1 cellular context compared by ENCODE assay signal in the genomic region with DNA sequence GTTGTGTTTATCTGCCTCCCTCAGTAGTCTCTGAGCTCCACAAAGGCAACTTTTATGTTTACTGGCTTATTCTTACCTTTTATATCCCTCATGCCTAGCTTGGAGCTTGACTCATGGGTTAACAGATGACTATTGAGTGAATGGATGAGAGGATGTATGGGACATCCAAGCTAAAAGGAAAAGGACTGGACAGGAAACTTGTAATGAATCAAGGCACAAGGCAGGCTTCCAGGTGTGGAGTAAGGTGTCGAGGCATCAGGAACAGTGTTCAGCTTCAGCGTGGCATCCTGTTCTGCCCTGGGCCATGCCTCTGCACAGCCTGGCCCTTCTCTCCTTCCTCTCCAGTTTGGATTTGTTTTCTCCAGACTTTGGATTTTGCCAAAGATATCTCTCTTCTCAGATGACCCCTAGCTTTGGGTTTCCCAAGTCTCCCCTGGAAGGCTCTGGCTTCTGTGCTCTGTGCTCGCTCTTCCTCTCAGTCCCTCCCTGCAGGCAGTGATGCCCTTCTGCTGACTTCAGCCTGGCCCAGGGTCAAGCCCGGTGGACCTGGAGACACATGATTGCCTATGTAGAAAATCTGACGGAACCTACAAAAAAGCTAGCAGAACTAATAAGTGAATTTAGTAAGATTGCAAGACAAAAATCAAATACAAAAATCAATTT.
TF ChIP-seq lines count a peak whose summit lies in the region.

No MANE protein-coding gene starts in this region.

TF ChIP-seq in H1, 55 proteins besides CTCF, POLR2A, EP300 and RAD21:
- TF ChIP-seq BCL11A (IDR thresholded peaks at IDR 0.05; ENCODE audit: low read depth in 2 of 2, low read length in 2 of 2) = no peak
- no peak for TF ChIP-seq ATF3 (IDR thresholded peaks at IDR 0.05; ENCODE audit: insufficient read depth, low read depth, low read length)
- no peak for TF ChIP-seq PHF8 (conservative IDR thresholded peaks at IDR 0.05; ENCODE audit: low read depth, low read length)
- TF ChIP-seq JUND (IDR thresholded peaks at IDR 0.05; ENCODE audit: low read length) = no peak
- TF ChIP-seq SRF (IDR thresholded peaks at IDR 0.05; ENCODE audit: low read depth, low read length) = no peak
- no peak for TF ChIP-seq CREB1 (IDR thresholded peaks at IDR 0.05)
- TF ChIP-seq SIRT6 (IDR thresholded peaks at IDR 0.05; ENCODE audit: low read length) = no peak
- TF ChIP-seq RXRA (IDR thresholded peaks at IDR 0.05; ENCODE audit: insufficient read depth, low read depth, low read length) = no peak
- TF ChIP-seq, protein P1, sequence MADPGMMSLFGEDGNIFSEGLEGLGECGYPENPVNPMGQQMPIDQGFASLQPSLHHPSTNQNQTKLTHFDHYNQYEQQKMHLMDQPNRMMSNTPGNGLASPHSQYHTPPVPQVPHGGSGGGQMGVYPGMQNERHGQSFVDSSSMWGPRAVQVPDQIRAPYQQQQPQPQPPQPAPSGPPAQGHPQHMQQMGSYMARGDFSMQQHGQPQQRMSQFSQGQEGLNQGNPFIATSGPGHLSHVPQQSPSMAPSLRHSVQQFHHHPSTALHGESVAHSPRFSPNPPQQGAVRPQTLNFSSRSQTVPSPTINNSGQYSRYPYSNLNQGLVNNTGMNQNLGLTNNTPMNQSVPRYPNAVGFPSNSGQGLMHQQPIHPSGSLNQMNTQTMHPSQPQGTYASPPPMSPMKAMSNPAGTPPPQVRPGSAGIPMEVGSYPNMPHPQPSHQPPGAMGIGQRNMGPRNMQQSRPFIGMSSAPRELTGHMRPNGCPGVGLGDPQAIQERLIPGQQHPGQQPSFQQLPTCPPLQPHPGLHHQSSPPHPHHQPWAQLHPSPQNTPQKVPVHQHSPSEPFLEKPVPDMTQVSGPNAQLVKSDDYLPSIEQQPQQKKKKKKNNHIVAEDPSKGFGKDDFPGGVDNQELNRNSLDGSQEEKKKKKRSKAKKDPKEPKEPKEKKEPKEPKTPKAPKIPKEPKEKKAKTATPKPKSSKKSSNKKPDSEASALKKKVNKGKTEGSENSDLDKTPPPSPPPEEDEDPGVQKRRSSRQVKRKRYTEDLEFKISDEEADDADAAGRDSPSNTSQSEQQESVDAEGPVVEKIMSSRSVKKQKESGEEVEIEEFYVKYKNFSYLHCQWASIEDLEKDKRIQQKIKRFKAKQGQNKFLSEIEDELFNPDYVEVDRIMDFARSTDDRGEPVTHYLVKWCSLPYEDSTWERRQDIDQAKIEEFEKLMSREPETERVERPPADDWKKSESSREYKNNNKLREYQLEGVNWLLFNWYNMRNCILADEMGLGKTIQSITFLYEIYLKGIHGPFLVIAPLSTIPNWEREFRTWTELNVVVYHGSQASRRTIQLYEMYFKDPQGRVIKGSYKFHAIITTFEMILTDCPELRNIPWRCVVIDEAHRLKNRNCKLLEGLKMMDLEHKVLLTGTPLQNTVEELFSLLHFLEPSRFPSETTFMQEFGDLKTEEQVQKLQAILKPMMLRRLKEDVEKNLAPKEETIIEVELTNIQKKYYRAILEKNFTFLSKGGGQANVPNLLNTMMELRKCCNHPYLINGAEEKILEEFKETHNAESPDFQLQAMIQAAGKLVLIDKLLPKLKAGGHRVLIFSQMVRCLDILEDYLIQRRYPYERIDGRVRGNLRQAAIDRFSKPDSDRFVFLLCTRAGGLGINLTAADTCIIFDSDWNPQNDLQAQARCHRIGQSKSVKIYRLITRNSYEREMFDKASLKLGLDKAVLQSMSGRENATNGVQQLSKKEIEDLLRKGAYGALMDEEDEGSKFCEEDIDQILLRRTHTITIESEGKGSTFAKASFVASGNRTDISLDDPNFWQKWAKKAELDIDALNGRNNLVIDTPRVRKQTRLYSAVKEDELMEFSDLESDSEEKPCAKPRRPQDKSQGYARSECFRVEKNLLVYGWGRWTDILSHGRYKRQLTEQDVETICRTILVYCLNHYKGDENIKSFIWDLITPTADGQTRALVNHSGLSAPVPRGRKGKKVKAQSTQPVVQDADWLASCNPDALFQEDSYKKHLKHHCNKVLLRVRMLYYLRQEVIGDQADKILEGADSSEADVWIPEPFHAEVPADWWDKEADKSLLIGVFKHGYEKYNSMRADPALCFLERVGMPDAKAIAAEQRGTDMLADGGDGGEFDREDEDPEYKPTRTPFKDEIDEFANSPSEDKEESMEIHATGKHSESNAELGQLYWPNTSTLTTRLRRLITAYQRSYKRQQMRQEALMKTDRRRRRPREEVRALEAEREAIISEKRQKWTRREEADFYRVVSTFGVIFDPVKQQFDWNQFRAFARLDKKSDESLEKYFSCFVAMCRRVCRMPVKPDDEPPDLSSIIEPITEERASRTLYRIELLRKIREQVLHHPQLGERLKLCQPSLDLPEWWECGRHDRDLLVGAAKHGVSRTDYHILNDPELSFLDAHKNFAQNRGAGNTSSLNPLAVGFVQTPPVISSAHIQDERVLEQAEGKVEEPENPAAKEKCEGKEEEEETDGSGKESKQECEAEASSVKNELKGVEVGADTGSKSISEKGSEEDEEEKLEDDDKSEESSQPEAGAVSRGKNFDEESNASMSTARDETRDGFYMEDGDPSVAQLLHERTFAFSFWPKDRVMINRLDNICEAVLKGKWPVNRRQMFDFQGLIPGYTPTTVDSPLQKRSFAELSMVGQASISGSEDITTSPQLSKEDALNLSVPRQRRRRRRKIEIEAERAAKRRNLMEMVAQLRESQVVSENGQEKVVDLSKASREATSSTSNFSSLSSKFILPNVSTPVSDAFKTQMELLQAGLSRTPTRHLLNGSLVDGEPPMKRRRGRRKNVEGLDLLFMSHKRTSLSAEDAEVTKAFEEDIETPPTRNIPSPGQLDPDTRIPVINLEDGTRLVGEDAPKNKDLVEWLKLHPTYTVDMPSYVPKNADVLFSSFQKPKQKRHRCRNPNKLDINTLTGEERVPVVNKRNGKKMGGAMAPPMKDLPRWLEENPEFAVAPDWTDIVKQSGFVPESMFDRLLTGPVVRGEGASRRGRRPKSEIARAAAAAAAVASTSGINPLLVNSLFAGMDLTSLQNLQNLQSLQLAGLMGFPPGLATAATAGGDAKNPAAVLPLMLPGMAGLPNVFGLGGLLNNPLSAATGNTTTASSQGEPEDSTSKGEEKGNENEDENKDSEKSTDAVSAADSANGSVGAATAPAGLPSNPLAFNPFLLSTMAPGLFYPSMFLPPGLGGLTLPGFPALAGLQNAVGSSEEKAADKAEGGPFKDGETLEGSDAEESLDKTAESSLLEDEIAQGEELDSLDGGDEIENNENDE (IDR thresholded peaks at IDR 0.05; ENCODE audit: insufficient replicate concordance, low read length) = no peak
- TF ChIP-seq, protein P2, sequence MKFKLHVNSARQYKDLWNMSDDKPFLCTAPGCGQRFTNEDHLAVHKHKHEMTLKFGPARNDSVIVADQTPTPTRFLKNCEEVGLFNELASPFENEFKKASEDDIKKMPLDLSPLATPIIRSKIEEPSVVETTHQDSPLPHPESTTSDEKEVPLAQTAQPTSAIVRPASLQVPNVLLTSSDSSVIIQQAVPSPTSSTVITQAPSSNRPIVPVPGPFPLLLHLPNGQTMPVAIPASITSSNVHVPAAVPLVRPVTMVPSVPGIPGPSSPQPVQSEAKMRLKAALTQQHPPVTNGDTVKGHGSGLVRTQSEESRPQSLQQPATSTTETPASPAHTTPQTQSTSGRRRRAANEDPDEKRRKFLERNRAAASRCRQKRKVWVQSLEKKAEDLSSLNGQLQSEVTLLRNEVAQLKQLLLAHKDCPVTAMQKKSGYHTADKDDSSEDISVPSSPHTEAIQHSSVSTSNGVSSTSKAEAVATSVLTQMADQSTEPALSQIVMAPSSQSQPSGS (IDR thresholded peaks at IDR 0.05; ENCODE audit: low read length) = no peak
- TF ChIP-seq RNF2 (IDR thresholded peaks at IDR 0.05; ENCODE audit: borderline replicate concordance, low read depth, low read length, missing control alignments, poor library complexity, severe bottlenecking) = no peak
- no peak for TF ChIP-seq NANOG (IDR thresholded peaks at IDR 0.05; ENCODE audit: insufficient read depth, low read depth, low read length, poor library complexity, severe bottlenecking)
- TF ChIP-seq BACH1 (IDR thresholded peaks at IDR 0.05; ENCODE audit: low read length) = no peak
TF ChIP-seq in H1: peak in this region for 0.
